In the genomic region with DNA sequence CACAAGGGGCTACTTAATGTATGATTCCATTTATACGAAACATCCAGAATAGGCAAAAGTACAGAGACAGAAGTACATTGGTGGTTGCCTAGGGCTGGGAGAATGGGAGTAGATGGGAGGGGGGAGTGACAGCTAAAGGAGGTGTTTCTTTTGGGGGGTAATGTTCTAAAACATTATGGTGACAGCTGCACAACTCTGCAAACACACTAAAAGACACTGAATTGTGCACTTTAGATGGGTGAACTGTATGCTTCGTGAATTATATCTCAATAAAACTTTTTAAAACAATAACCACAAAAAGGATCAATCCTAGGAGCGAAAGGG, we compare ENCODE assay signal across 8 cellular contexts. TPM values are rescaled to one million over a fixed set of nuclear protein-coding genes. Genes with fewer than 3 reads are reported as not detected.
DNase-seq lines count a peak whose midpoint lies in the region; ATAC-seq and TF ChIP-seq lines count a peak whose summit lies in the region.

No MANE protein-coding gene starts in this region.

- no peak overlapping the region for H3K14ac ChIP-seq in mesenchymal stem cell (ENCODE audit: low read length in 2 of 2)

- no peak for TF ChIP-seq POLR2A in transverse colon (IDR thresholded peaks at IDR 0.05)

- no peak for ATAC-seq in activated naive CD4-positive, alpha-beta T cell treated with anti-CD3 and anti-CD28 coated beads, Interleukin-2, amount 50 U/mL, for 72 hours
- ATAC-seq in GM19324 (IDR thresholded peaks at IDR 0.05; ENCODE audit: low FRiP score, unreplicated experiment): no peak
- no peak for ATAC-seq in HG02852 (IDR thresholded peaks at IDR 0.05; ENCODE audit: unreplicated experiment)

- no peak overlapping the region for H2BK120ac ChIP-seq in mesenchymal stem cell (ENCODE audit: low read depth, low read length)

- H3K4me1 ChIP-seq in mesenchymal stem cell (ENCODE audit: control insufficient read depth, insufficient read depth, low read depth, low read length): peaks cover 10% of the 10 kb centered on the region
- H3K4me1 ChIP-seq in transverse colon: peaks cover 3 to 12% (median 8%) of the 10 kb centered on the region in 4 donors

- CTCF ChIA-PET in activated naive CD4-positive, alpha-beta T cell treated with anti-CD3 and anti-CD28 coated beads for 36 hours (lab: Charles Lee): interaction anchor here (0.6 to 4.7 kb wide), 7 partner anchors 11 to 241 kb away, joined by 3 to 83 read pairs (median 5); no protein-coding TSS in a partner anchor

- WGBS in mesenchymal stem cell: 83% methylated on average over 2 of the region's 3 CpGs
- WGBS in transverse colon (ENCODE audit: low coverage in 1 of 2), 2 donors: 26 to 32% methylated on average over 3 of the region's 3 CpGs

- TF ChIP-seq EP300 in transverse colon (IDR thresholded peaks at IDR 0.05; ENCODE audit: low read depth): no peak

- H4K8ac ChIP-seq in mesenchymal stem cell (ENCODE audit: low read length): peak overlapping the region; percentile 39

- no peak overlapping the region for H3K23ac ChIP-seq in mesenchymal stem cell (ENCODE audit: low read length in 2 of 2)

- H3K4me2 ChIP-seq in mesenchymal stem cell (ENCODE audit: low read length, poor library complexity, severe bottlenecking): peak overlapping the region; percentile 91

- H2BK15ac ChIP-seq in mesenchymal stem cell (ENCODE audit: low read depth, poor library complexity, severe bottlenecking): no peak overlapping the region

- H4K91ac ChIP-seq in mesenchymal stem cell (ENCODE audit: low read length): no peak overlapping the region

- H3K79me1 ChIP-seq in mesenchymal stem cell (replicated peaks; ENCODE audit: low read length, poor library complexity, severe bottlenecking): no peaks in the 10 kb centered on the region

- in situ Hi-C loops in brain microvascular endothelial cell (cut with HindIII; ENCODE audit: low pct_ligation_motif_present, low sequenced_read_pairs) (no loop called here), transverse colon (cut with MboI; ENCODE audit: low pct_ligation_motif_present in 1 of 4, low pct_unique_long_range_greater_than_20kb in 1 of 4, low sequenced_read_pairs in 3 of 4) (loop anchor here in 2 of 4 donors (10.0 to 25.0 kb wide), 2 partner anchors 192 to 280 kb away; no protein-coding TSS in a partner anchor)

- no peak overlapping the region for H2AK5ac ChIP-seq in mesenchymal stem cell (ENCODE audit: low read length, severe bottlenecking)

- peaks cover 18% of the 10 kb centered on the region for H3K4me1 Mint-ChIP-seq in activated naive CD4-positive, alpha-beta T cell treated with anti-CD3 and anti-CD28 coated beads for 36 hours (ENCODE audit: low read depth)

- no peaks in the 10 kb centered on the region for H3K36me3 Mint-ChIP-seq in activated naive CD4-positive, alpha-beta T cell treated with anti-CD3 and anti-CD28 coated beads for 36 hours (ENCODE audit: low read depth)
- no peaks in the 10 kb centered on the region for H3K36me3 Mint-ChIP-seq in activated naive CD4-positive, alpha-beta T cell treated with anti-CD3 and anti-CD28 coated beads, Interleukin-2, amount 50 U/mL, for 72 hours

- peak overlapping the region; percentile 6 for H3K27ac Mint-ChIP-seq in activated naive CD4-positive, alpha-beta T cell treated with anti-CD3 and anti-CD28 coated beads for 36 hours
- H3K27ac Mint-ChIP-seq in activated naive CD4-positive, alpha-beta T cell treated with anti-CD3 and anti-CD28 coated beads, Interleukin-2, amount 50 U/mL, for 72 hours: peak overlapping the region in 1 of 2 donors; percentile 43

- H3K4me3 Mint-ChIP-seq in activated naive CD4-positive, alpha-beta T cell treated with anti-CD3 and anti-CD28 coated beads for 36 hours: peak overlapping the region; percentile 75

- peak overlapping the region; percentile 62 for H3K4me3 ChIP-seq in brain microvascular endothelial cell (ENCODE audit: low read depth, low read length)
- peak overlapping the region; percentile 72 to 89 for H3K4me3 ChIP-seq in mesenchymal stem cell (ENCODE audit: insufficient read depth in 1 of 2, low read depth in 1 of 2, low read length in 2 of 2)
- H3K4me3 ChIP-seq in transverse colon: peak overlapping the region; percentile 51 to 73 (median 65)

- intact Hi-C loops in activated naive CD4-positive, alpha-beta T cell treated with anti-CD3 and anti-CD28 coated beads for 36 hours (cut with micrococcal nuclease): no loop called here
- intact Hi-C loops in transverse colon (cut with DNase I; ENCODE audit: low total_unique reads): no loop called here

- H2AFZ ChIP-seq in mesenchymal stem cell (ENCODE audit: low read depth, low read length): peak overlapping the region; percentile 98

- peak overlapping the region; percentile 97 for H3K9ac ChIP-seq in mesenchymal stem cell (ENCODE audit: low read length)

- H3K27me3 Mint-ChIP-seq in activated naive CD4-positive, alpha-beta T cell treated with anti-CD3 and anti-CD28 coated beads for 36 hours (ENCODE audit: low read depth): peaks cover 7% of the 10 kb centered on the region

- H3K9me3 Mint-ChIP-seq in activated naive CD4-positive, alpha-beta T cell treated with anti-CD3 and anti-CD28 coated beads for 36 hours: no peaks in the 10 kb centered on the region
- no peaks in the 10 kb centered on the region for H3K9me3 Mint-ChIP-seq in activated naive CD4-positive, alpha-beta T cell treated with anti-CD3 and anti-CD28 coated beads, Interleukin-2, amount 50 U/mL, for 72 hours

- no peak overlapping the region for H3K27ac ChIP-seq in brain microvascular endothelial cell
- H3K27ac ChIP-seq in mesenchymal stem cell (ENCODE audit: low read length, poor library complexity, severe bottlenecking): no peak overlapping the region
- H3K27ac ChIP-seq in transverse colon: peak overlapping the region; percentile 81 to 88 (median 86)

- no peak for TF ChIP-seq CTCF in brain microvascular endothelial cell (IDR thresholded peaks at IDR 0.05; ENCODE audit: low read depth, low read length, missing control alignments)
- no peak for TF ChIP-seq CTCF in transverse colon (IDR thresholded peaks at IDR 0.05)

- H3K9me3 ChIP-seq in mesenchymal stem cell (ENCODE audit: control insufficient read depth, low read length) (no peaks in the 10 kb centered on the region), transverse colon (no peaks in the 10 kb centered on the region)

- H3K18ac ChIP-seq in mesenchymal stem cell (ENCODE audit: low read depth in 1 of 2, low read length in 2 of 2): peak overlapping the region; percentile 92 to 94

- peaks cover 8% of the 10 kb centered on the region for H3K27me3 ChIP-seq in brain microvascular endothelial cell (replicated peaks)
- H3K27me3 ChIP-seq in mesenchymal stem cell (ENCODE audit: control insufficient read depth in 1 of 2, insufficient read depth in 1 of 2, low read length in 2 of 2): peaks cover 13 to 18% of the 10 kb centered on the region in 2 experiments
- peaks cover 5% of the 10 kb centered on the region for H3K27me3 ChIP-seq in transverse colon

- H2BK12ac ChIP-seq in mesenchymal stem cell (ENCODE audit: low read length in 2 of 2): no peak overlapping the region

- H3K4ac ChIP-seq in mesenchymal stem cell (ENCODE audit: low read depth in 1 of 2, low read length in 2 of 2): peak overlapping the region in 1 of 2 experiments; percentile 96

- no peak for DNase-seq in activated naive CD4-positive, alpha-beta T cell treated with anti-CD3 and anti-CD28 coated beads for 36 hours
- no peak for DNase-seq in activated naive CD4-positive, alpha-beta T cell treated with anti-CD3 and anti-CD28 coated beads, Interleukin-2, amount 50 U/mL, for 72 hours (ENCODE audit: low spot score in 2 of 2)
- DNase-seq in brain microvascular endothelial cell: no peak
- DNase-seq in mesenchymal stem cell: no peak
- DNase-seq in transverse colon: no peak
- DNase-seq in HUDEP-2 (lab: John Stamatoyannopoulos, UW; ENCODE audit: unreplicated experiment in 76 of 76): no peak

- H3K36me3 ChIP-seq in brain microvascular endothelial cell (replicated peaks) (no peaks in the 10 kb centered on the region), mesenchymal stem cell (ENCODE audit: control insufficient read depth in 1 of 2, insufficient read depth in 2 of 2, low read depth in 1 of 2, low read length in 2 of 2) (peaks cover 0 to 4% of the 10 kb centered on the region in 2 experiments), transverse colon (no peaks in the 10 kb centered on the region)

- H2BK5ac ChIP-seq in mesenchymal stem cell (ENCODE audit: low read depth, low read length, poor library complexity, severe bottlenecking): no peak overlapping the region

RNA-seq across cellular contexts. Expression of gene LYRM9, which starts 0.7 kb away (rescaled TPM):
- total RNA-seq in activated naive CD4-positive, alpha-beta T cell treated with anti-CD3 and anti-CD28 coated beads for 36 hours: 1 to 10 TPM; 5.3 to 6.9 TPM
- total RNA-seq in activated naive CD4-positive, alpha-beta T cell treated with anti-CD3 and anti-CD28 coated beads, Interleukin-2, amount 50 U/mL, for 72 hours: 1 to 10 TPM; 1.3 to 4.4 TPM
- polyA plus RNA-seq in mesenchymal stem cell (2013, experiment 1 of 2): 5.3 TPM
- polyA plus RNA-seq in mesenchymal stem cell (2013, experiment 2 of 2): 4.6 TPM
- total RNA-seq in transverse colon: 10 to 100 TPM in 3 of 4 donors, 1 to 10 TPM in 1; 2.6 to 33.0 (median 12.1) TPM

Comparison
In these comparisons a context has a peak if more than half of its experiments do, and no peak if none do; other contexts are left out.
1. H3K27ac ChIP-seq: peak in transverse colon (4 of 4); none in brain microvascular endothelial cell (single experiment) and mesenchymal stem cell (single experiment).
2. Peak in every context shown above with its lines, with median percentiles within 50 percentile points of each other: H3K4me3 ChIP-seq.